Comparison of ENCODE assay signal across 1 cellular context in the genomic region with DNA sequence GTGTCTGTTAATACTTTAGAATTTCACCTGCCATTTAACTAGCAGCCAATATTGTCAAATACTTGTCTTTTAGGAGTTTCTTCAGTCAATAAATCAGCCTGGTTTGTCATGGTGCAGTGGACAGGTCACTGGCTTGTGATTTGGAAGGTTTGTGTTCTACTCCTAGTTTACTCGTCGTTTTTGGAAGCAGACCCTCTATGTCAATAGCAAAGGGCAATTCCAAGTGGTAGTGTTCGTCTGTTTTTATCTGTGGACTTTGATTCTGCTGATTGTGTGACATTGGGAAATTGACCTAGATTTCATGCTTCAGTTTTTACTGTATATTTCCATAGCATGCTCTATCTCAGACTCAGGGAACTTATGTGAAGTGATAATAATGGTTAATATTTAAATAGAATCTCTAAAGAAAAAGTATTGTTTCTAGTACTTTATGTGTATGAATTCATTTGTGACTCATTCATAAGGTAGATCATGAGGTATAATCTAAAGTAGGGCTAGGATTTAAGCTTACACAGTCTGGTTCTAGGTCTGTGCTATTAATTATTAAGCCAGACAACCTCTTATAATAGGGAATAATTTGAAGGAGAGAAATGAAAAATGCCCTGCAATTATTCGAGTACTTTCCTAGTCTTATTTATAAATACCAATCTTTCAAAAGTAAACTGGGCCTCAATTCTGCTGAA.
TF ChIP-seq lines count a peak whose summit lies in the region.

No MANE protein-coding gene starts in this region.

TF ChIP-seq in GM23338, 12 proteins besides CTCF, POLR2A, EP300 and RAD21 (continued from another document):
- TF ChIP-seq, protein P1, sequence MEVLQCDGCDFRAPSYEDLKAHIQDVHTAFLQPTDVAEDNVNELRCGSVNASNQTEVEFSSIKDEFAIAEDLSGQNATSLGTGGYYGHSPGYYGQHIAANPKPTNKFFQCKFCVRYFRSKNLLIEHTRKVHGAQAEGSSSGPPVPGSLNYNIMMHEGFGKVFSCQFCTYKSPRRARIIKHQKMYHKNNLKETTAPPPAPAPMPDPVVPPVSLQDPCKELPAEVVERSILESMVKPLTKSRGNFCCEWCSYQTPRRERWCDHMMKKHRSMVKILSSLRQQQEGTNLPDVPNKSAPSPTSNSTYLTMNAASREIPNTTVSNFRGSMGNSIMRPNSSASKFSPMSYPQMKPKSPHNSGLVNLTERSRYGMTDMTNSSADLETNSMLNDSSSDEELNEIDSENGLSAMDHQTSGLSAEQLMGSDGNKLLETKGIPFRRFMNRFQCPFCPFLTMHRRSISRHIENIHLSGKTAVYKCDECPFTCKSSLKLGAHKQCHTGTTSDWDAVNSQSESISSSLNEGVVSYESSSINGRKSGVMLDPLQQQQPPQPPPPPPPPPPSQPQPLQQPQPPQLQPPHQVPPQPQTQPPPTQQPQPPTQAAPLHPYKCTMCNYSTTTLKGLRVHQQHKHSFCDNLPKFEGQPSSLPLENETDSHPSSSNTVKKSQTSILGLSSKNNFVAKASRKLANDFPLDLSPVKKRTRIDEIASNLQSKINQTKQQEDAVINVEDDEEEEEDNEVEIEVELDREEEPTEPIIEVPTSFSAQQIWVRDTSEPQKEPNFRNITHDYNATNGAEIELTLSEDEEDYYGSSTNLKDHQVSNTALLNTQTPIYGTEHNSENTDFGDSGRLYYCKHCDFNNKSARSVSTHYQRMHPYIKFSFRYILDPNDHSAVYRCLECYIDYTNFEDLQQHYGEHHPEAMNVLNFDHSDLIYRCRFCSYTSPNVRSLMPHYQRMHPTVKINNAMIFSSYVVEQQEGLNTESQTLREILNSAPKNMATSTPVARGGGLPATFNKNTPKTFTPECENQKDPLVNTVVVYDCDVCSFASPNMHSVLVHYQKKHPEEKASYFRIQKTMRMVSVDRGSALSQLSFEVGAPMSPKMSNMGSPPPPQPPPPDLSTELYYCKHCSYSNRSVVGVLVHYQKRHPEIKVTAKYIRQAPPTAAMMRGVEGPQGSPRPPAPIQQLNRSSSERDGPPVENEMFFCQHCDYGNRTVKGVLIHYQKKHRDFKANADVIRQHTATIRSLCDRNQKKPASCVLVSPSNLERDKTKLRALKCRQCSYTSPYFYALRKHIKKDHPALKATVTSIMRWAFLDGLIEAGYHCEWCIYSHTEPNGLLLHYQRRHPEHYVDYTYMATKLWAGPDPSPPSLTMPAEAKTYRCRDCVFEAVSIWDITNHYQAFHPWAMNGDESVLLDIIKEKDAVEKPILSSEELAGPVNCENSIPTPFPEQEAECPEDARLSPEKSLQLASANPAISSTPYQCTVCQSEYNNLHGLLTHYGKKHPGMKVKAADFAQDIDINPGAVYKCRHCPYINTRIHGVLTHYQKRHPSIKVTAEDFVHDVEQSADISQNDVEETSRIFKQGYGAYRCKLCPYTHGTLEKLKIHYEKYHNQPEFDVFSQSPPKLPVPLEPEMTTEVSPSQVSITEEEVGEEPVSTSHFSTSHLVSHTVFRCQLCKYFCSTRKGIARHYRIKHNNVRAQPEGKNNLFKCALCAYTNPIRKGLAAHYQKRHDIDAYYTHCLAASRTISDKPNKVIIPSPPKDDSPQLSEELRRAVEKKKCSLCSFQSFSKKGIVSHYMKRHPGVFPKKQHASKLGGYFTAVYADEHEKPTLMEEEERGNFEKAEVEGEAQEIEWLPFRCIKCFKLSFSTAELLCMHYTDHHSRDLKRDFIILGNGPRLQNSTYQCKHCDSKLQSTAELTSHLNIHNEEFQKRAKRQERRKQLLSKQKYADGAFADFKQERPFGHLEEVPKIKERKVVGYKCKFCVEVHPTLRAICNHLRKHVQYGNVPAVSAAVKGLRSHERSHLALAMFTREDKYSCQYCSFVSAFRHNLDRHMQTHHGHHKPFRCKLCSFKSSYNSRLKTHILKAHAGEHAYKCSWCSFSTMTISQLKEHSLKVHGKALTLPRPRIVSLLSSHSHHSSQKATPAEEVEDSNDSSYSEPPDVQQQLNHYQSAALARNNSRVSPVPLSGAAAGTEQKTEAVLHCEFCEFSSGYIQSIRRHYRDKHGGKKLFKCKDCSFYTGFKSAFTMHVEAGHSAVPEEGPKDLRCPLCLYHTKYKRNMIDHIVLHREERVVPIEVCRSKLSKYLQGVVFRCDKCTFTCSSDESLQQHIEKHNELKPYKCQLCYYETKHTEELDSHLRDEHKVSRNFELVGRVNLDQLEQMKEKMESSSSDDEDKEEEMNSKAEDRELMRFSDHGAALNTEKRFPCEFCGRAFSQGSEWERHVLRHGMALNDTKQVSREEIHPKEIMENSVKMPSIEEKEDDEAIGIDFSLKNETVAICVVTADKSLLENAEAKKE (CRISPR knock-in tag; IDR thresholded peaks at IDR 0.05) = no peak
- TF ChIP-seq ZNF114 (CRISPR knock-in tag; IDR thresholded peaks at IDR 0.05) (no peak), JUNB (IDR thresholded peaks at IDR 0.05; ENCODE audit: unreplicated experiment) (no peak), POLR2AphosphoS5 (IDR thresholded peaks at IDR 0.05; ENCODE audit: low read depth) (no peak)
